ENCODE assay signal across 1 cellular context in genomic region chr20:36677422-36677771, GRCh38.
TF ChIP-seq lines count a peak whose summit lies in the region.

No MANE protein-coding gene starts in this region.

TF ChIP-seq in H1, 55 proteins besides CTCF, POLR2A, EP300 and RAD21:
- TF ChIP-seq SP4 (IDR thresholded peaks at IDR 0.05; ENCODE audit: low read length) = no peak
- no peak for TF ChIP-seq CBX5 (IDR thresholded peaks at IDR 0.05; ENCODE audit: low read depth, low read length)
- no peak for TF ChIP-seq CEBPB (IDR thresholded peaks at IDR 0.05; ENCODE audit: low read depth, low read length)
- no peak for TF ChIP-seq GABPA (IDR thresholded peaks at IDR 0.05; ENCODE audit: borderline replicate concordance, insufficient read depth, low read length)
- no peak for TF ChIP-seq CBX8 (IDR thresholded peaks at IDR 0.05; ENCODE audit: borderline replicate concordance, low read depth, low read length)
- no peak for TF ChIP-seq SRF (IDR thresholded peaks at IDR 0.05; ENCODE audit: low read depth, low read length)
- TF ChIP-seq, protein P1, sequence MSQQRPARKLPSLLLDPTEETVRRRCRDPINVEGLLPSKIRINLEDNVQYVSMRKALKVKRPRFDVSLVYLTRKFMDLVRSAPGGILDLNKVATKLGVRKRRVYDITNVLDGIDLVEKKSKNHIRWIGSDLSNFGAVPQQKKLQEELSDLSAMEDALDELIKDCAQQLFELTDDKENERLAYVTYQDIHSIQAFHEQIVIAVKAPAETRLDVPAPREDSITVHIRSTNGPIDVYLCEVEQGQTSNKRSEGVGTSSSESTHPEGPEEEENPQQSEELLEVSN (IDR thresholded peaks at IDR 0.05) = no peak
- TF ChIP-seq, protein P2, sequence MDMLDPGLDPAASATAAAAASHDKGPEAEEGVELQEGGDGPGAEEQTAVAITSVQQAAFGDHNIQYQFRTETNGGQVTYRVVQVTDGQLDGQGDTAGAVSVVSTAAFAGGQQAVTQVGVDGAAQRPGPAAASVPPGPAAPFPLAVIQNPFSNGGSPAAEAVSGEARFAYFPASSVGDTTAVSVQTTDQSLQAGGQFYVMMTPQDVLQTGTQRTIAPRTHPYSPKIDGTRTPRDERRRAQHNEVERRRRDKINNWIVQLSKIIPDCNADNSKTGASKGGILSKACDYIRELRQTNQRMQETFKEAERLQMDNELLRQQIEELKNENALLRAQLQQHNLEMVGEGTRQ (IDR thresholded peaks at IDR 0.05; ENCODE audit: low read length) = no peak
- no peak for TF ChIP-seq CTBP2 (IDR thresholded peaks at IDR 0.05; ENCODE audit: borderline replicate concordance, insufficient read depth, insufficient read length, low read length)
- TF ChIP-seq ATF2 (IDR thresholded peaks at IDR 0.05; ENCODE audit: low read length) = peak; percentile 27; the same call in 1 of the 2 replicates
- no peak for TF ChIP-seq ASH2L (IDR thresholded peaks at IDR 0.05; ENCODE audit: low read length)
- TF ChIP-seq TAF1 (IDR thresholded peaks at IDR 0.05; ENCODE audit: low read depth, low read length) = peak; percentile 96
- no peak for TF ChIP-seq CHD2 (IDR thresholded peaks at IDR 0.05; ENCODE audit: low read length)
- TF ChIP-seq ZNF274 (IDR thresholded peaks at IDR 0.05; ENCODE audit: borderline replicate concordance, extremely low read depth, low read length) = no peak
- TF ChIP-seq SP1 (IDR thresholded peaks at IDR 0.05; ENCODE audit: low read depth, low read length) = no peak
- TF ChIP-seq EZH2 (IDR thresholded peaks at IDR 0.05; ENCODE audit: low read depth, low read length, severe bottlenecking) = no peak
- no peak for TF ChIP-seq NRF1 (IDR thresholded peaks at IDR 0.05; ENCODE audit: low read depth, low read length)
- no peak for TF ChIP-seq KDM5A (IDR thresholded peaks at IDR 0.05; ENCODE audit: low read length)
- no peak for TF ChIP-seq SAP30 (IDR thresholded peaks at IDR 0.05; ENCODE audit: insufficient read depth, insufficient replicate concordance, low read length)
- TF ChIP-seq SP2 (IDR thresholded peaks at IDR 0.05; ENCODE audit: low read length) = no peak; the same call in 1 of the 2 replicates
- 0 out of 4 replicates have a peak, but pooled peaks of 1 of the 2 experiments have one; percentile 5 for TF ChIP-seq SIN3A (conservative IDR thresholded peaks at IDR 0.05 in 1 of 2, IDR thresholded peaks at IDR 0.05 in 1 of 2; ENCODE audit: low read depth in 1 of 2, low read length in 2 of 2)
- TF ChIP-seq BCL11A (IDR thresholded peaks at IDR 0.05; ENCODE audit: low read depth in 2 of 2, low read length in 2 of 2) = no peak
- TF ChIP-seq PHF8 (conservative IDR thresholded peaks at IDR 0.05; ENCODE audit: low read depth, low read length) = peak; percentile 53
- no peak for TF ChIP-seq RXRA (IDR thresholded peaks at IDR 0.05; ENCODE audit: insufficient read depth, low read depth, low read length)
- TF ChIP-seq RBBP5 (IDR thresholded peaks at IDR 0.05; ENCODE audit: borderline replicate concordance, low read depth, low read length) = no peak
- TF ChIP-seq RNF2 (IDR thresholded peaks at IDR 0.05; ENCODE audit: borderline replicate concordance, low read depth, low read length, missing control alignments, poor library complexity, severe bottlenecking) = no peak
- TF ChIP-seq NANOG (IDR thresholded peaks at IDR 0.05; ENCODE audit: insufficient read depth, low read depth, low read length, poor library complexity, severe bottlenecking) = no peak
- TF ChIP-seq FOSL1 (IDR thresholded peaks at IDR 0.05; ENCODE audit: insufficient read depth, low read depth, low read length) = no peak
- TF ChIP-seq, protein P3, sequence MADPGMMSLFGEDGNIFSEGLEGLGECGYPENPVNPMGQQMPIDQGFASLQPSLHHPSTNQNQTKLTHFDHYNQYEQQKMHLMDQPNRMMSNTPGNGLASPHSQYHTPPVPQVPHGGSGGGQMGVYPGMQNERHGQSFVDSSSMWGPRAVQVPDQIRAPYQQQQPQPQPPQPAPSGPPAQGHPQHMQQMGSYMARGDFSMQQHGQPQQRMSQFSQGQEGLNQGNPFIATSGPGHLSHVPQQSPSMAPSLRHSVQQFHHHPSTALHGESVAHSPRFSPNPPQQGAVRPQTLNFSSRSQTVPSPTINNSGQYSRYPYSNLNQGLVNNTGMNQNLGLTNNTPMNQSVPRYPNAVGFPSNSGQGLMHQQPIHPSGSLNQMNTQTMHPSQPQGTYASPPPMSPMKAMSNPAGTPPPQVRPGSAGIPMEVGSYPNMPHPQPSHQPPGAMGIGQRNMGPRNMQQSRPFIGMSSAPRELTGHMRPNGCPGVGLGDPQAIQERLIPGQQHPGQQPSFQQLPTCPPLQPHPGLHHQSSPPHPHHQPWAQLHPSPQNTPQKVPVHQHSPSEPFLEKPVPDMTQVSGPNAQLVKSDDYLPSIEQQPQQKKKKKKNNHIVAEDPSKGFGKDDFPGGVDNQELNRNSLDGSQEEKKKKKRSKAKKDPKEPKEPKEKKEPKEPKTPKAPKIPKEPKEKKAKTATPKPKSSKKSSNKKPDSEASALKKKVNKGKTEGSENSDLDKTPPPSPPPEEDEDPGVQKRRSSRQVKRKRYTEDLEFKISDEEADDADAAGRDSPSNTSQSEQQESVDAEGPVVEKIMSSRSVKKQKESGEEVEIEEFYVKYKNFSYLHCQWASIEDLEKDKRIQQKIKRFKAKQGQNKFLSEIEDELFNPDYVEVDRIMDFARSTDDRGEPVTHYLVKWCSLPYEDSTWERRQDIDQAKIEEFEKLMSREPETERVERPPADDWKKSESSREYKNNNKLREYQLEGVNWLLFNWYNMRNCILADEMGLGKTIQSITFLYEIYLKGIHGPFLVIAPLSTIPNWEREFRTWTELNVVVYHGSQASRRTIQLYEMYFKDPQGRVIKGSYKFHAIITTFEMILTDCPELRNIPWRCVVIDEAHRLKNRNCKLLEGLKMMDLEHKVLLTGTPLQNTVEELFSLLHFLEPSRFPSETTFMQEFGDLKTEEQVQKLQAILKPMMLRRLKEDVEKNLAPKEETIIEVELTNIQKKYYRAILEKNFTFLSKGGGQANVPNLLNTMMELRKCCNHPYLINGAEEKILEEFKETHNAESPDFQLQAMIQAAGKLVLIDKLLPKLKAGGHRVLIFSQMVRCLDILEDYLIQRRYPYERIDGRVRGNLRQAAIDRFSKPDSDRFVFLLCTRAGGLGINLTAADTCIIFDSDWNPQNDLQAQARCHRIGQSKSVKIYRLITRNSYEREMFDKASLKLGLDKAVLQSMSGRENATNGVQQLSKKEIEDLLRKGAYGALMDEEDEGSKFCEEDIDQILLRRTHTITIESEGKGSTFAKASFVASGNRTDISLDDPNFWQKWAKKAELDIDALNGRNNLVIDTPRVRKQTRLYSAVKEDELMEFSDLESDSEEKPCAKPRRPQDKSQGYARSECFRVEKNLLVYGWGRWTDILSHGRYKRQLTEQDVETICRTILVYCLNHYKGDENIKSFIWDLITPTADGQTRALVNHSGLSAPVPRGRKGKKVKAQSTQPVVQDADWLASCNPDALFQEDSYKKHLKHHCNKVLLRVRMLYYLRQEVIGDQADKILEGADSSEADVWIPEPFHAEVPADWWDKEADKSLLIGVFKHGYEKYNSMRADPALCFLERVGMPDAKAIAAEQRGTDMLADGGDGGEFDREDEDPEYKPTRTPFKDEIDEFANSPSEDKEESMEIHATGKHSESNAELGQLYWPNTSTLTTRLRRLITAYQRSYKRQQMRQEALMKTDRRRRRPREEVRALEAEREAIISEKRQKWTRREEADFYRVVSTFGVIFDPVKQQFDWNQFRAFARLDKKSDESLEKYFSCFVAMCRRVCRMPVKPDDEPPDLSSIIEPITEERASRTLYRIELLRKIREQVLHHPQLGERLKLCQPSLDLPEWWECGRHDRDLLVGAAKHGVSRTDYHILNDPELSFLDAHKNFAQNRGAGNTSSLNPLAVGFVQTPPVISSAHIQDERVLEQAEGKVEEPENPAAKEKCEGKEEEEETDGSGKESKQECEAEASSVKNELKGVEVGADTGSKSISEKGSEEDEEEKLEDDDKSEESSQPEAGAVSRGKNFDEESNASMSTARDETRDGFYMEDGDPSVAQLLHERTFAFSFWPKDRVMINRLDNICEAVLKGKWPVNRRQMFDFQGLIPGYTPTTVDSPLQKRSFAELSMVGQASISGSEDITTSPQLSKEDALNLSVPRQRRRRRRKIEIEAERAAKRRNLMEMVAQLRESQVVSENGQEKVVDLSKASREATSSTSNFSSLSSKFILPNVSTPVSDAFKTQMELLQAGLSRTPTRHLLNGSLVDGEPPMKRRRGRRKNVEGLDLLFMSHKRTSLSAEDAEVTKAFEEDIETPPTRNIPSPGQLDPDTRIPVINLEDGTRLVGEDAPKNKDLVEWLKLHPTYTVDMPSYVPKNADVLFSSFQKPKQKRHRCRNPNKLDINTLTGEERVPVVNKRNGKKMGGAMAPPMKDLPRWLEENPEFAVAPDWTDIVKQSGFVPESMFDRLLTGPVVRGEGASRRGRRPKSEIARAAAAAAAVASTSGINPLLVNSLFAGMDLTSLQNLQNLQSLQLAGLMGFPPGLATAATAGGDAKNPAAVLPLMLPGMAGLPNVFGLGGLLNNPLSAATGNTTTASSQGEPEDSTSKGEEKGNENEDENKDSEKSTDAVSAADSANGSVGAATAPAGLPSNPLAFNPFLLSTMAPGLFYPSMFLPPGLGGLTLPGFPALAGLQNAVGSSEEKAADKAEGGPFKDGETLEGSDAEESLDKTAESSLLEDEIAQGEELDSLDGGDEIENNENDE (IDR thresholded peaks at IDR 0.05; ENCODE audit: insufficient replicate concordance, low read length) = no peak
- TF ChIP-seq POU5F1 (IDR thresholded peaks at IDR 0.05; ENCODE audit: low read depth, low read length) = no peak
- TF ChIP-seq BACH1 (IDR thresholded peaks at IDR 0.05; ENCODE audit: low read length) = no peak
- peak; percentile 97 for TF ChIP-seq TBP (IDR thresholded peaks at IDR 0.05; ENCODE audit: low read depth, low read length)
- TF ChIP-seq KDM1A (IDR thresholded peaks at IDR 0.05; ENCODE audit: borderline replicate concordance, low read length) = no peak
- no peak for TF ChIP-seq EGR1 (IDR thresholded peaks at IDR 0.05; ENCODE audit: borderline replicate concordance, low read depth, low read length)
- no peak for TF ChIP-seq SIRT6 (IDR thresholded peaks at IDR 0.05; ENCODE audit: low read length)
- TF ChIP-seq YY1 (IDR thresholded peaks at IDR 0.05; ENCODE audit: low read depth, low read length) = no peak
- no peak for TF ChIP-seq TCF12 (IDR thresholded peaks at IDR 0.05; ENCODE audit: low read depth, low read length)
- TF ChIP-seq JUN (IDR thresholded peaks at IDR 0.05; ENCODE audit: low read depth, low read length) = no peak
- TF ChIP-seq POLR2AphosphoS5 (IDR thresholded peaks at IDR 0.05; ENCODE audit: low read depth, low read length) = peak; percentile 98
- TF ChIP-seq HDAC2 (IDR thresholded peaks at IDR 0.05; ENCODE audit: borderline replicate concordance in 1 of 2, low read depth in 2 of 2, low read length in 2 of 2) = no peak
- no peak for TF ChIP-seq BRCA1 (IDR thresholded peaks at IDR 0.05; ENCODE audit: low read depth, low read length)
- no peak for TF ChIP-seq SUZ12 (IDR thresholded peaks at IDR 0.05; ENCODE audit: low read length)
- no peak for TF ChIP-seq MAX (IDR thresholded peaks at IDR 0.05)
- no peak for TF ChIP-seq JUND (IDR thresholded peaks at IDR 0.05; ENCODE audit: low read length)
- no peak for TF ChIP-seq SIX5 (IDR thresholded peaks at IDR 0.05; ENCODE audit: low read depth, low read length)
- peak; percentile 76 for TF ChIP-seq TAF7 (optimal IDR thresholded peaks at IDR 0.05; ENCODE audit: borderline replicate concordance, low read depth, low read length)
- peak; percentile 94 for TF ChIP-seq GTF2F1 (IDR thresholded peaks at IDR 0.05; ENCODE audit: borderline replicate concordance, low read depth, low read length)
- TF ChIP-seq HDAC6 (IDR thresholded peaks at IDR 0.05; ENCODE audit: low read depth, low read length) = no peak
- TF ChIP-seq KDM4A (IDR thresholded peaks at IDR 0.05; ENCODE audit: low read depth, low read length, severe bottlenecking) = no peak
- no peak; the same call in 1 of the 2 replicates for TF ChIP-seq CREB1 (IDR thresholded peaks at IDR 0.05)
- no peak for TF ChIP-seq CHD1 (IDR thresholded peaks at IDR 0.05; ENCODE audit: low read depth, low read length)
- no peak for TF ChIP-seq TEAD4 (IDR thresholded peaks at IDR 0.05; ENCODE audit: low read depth, low read length)
